ENCODE assay signal across 8 cellular contexts in genomic region chr5:160165137-160166068, GRCh38. TPM values are rescaled to one million over a fixed set of nuclear protein-coding genes. Genes with fewer than 3 reads are reported as not detected.
DNase-seq lines count a peak whose midpoint lies in the region; ATAC-seq and TF ChIP-seq lines count a peak whose summit lies in the region.

No MANE protein-coding gene starts in this region.

- in situ Hi-C loops in astrocyte of the spinal cord (cut with HindIII; ENCODE audit: low sequenced_read_pairs) = no loop called here

- TF ChIP-seq CTCF in astrocyte of the spinal cord (IDR thresholded peaks at IDR 0.05; ENCODE audit: low read depth, low read length) = no peak
- TF ChIP-seq CTCF in CD8-positive, alpha-beta T cell (IDR thresholded peaks at IDR 0.05) = no peak

- no peaks in the 10 kb centered on the region for H3K9me3 Mint-ChIP-seq in CD8-positive, alpha-beta T cell

- no peak overlapping the region for H3K27ac Mint-ChIP-seq in CD8-positive, alpha-beta T cell

- peaks cover 10% of the 10 kb centered on the region for H3K4me1 ChIP-seq in rectal smooth muscle tissue (ENCODE audit: control insufficient read depth, insufficient read depth, low read length)
- H3K4me1 ChIP-seq in CD8-positive, alpha-beta T cell (ENCODE audit: insufficient read depth, low read length) = no peaks in the 10 kb centered on the region

- H3K27ac ChIP-seq in rectal smooth muscle tissue (ENCODE audit: low read depth, low read length) = peak overlapping the region; percentile 44
- H3K27ac ChIP-seq in CD8-positive, alpha-beta T cell (ENCODE audit: low read depth, low read length) = no peak overlapping the region

- CTCF ChIA-PET in CD8-positive, alpha-beta T cell (lab: Charles Lee) = interaction anchor here (0.6 kb wide), 2 partner anchors 36 to 879 kb away, joined by 3 read pairs; no protein-coding TSS in a partner anchor

- no peaks in the 10 kb centered on the region for H3K36me3 Mint-ChIP-seq in CD8-positive, alpha-beta T cell

- POLR2A ChIA-PET in CD8-positive, alpha-beta T cell (lab: Charles Lee) = no interaction called here

- no peak overlapping the region for H3K9ac ChIP-seq in rectal smooth muscle tissue (ENCODE audit: low read length)

- no peaks in the 10 kb centered on the region for H3K9me3 ChIP-seq in CD8-positive, alpha-beta T cell (ENCODE audit: low read length)

- DNase-seq in EL (peak; percentile 99), NCI-H2171 treated with DMSO at 0.1 percent for 48 hours (lab: John Stamatoyannopoulos, UW) (peak; percentile 95), astrocyte of the spinal cord (ENCODE audit: low read depth, low spot score) (peak; percentile 99), hippocampal formation (lab: John Stamatoyannopoulos, UW) (peak; percentile 89 to 91), NOMO-1 treated with DMSO at 0.1 percent for 48 hours (lab: John Stamatoyannopoulos, UW; ENCODE audit: unreplicated experiment) (no peak)
- DNase-seq in NK-92 treated with Interleukin-12 subunit alpha and Interleukin-12 subunit beta, amount 100 ng/mL, for 24 hours (lab: John Stamatoyannopoulos, UW) = no peak
- DNase-seq in CD8-positive, alpha-beta T cell = no peak

- H3K36me3 ChIP-seq in rectal smooth muscle tissue (ENCODE audit: control insufficient read depth, insufficient read depth, low read length) = no peaks in the 10 kb centered on the region
- H3K36me3 ChIP-seq in CD8-positive, alpha-beta T cell (ENCODE audit: insufficient read depth, low read length) = no peaks in the 10 kb centered on the region

- intact Hi-C loops in CD8-positive, alpha-beta T cell (cut with DNase I, micrococcal nuclease) = no loop called here

- H3K4me3 ChIP-seq in astrocyte of the spinal cord (ENCODE audit: low read depth, low read length) (no peak overlapping the region), rectal smooth muscle tissue (ENCODE audit: low read length) (no peak overlapping the region)
- H3K4me3 ChIP-seq in CD8-positive, alpha-beta T cell (ENCODE audit: low read depth, low read length) = no peak overlapping the region

- no peak for ATAC-seq in CD8-positive, alpha-beta T cell

- H3K27me3 ChIP-seq in rectal smooth muscle tissue (ENCODE audit: control insufficient read depth, insufficient read depth, low read length) = no peaks in the 10 kb centered on the region
- peaks cover 5% of the 10 kb centered on the region for H3K27me3 ChIP-seq in CD8-positive, alpha-beta T cell (ENCODE audit: insufficient read depth, low read length)

- H3K4me1 Mint-ChIP-seq in CD8-positive, alpha-beta T cell (ENCODE audit: low read depth) = no peaks in the 10 kb centered on the region

- H3K4me3 Mint-ChIP-seq in CD8-positive, alpha-beta T cell = no peak overlapping the region

- H3K27me3 Mint-ChIP-seq in CD8-positive, alpha-beta T cell (ENCODE audit: low read depth) = peaks cover 35% of the 10 kb centered on the region

RNA-seq across cellular contexts. Expression of gene PWWP2A, which starts 46.2 kb away (rescaled TPM):
- total RNA-seq in CD8-positive, alpha-beta T cell = 10 to 100 TPM; 18.1 to 18.4 TPM

Comparison
In these comparisons a context has a peak if more than half of its experiments do, and no peak if none do; other contexts are left out.
1. DNase-seq: peak in EL (single experiment), NCI-H2171 treated with DMSO at 0.1 percent for 48 hours (single experiment), astrocyte of the spinal cord (single experiment) and hippocampal formation (2 of 2); none in NK-92 treated with Interleukin-12 subunit alpha and Interleukin-12 subunit beta, amount 100 ng/mL, for 24 hours (single experiment), NOMO-1 treated with DMSO at 0.1 percent for 48 hours (single experiment) and CD8-positive, alpha-beta T cell (0 of 7).